1 cellular context compared by ENCODE assay signal in the genomic region with DNA sequence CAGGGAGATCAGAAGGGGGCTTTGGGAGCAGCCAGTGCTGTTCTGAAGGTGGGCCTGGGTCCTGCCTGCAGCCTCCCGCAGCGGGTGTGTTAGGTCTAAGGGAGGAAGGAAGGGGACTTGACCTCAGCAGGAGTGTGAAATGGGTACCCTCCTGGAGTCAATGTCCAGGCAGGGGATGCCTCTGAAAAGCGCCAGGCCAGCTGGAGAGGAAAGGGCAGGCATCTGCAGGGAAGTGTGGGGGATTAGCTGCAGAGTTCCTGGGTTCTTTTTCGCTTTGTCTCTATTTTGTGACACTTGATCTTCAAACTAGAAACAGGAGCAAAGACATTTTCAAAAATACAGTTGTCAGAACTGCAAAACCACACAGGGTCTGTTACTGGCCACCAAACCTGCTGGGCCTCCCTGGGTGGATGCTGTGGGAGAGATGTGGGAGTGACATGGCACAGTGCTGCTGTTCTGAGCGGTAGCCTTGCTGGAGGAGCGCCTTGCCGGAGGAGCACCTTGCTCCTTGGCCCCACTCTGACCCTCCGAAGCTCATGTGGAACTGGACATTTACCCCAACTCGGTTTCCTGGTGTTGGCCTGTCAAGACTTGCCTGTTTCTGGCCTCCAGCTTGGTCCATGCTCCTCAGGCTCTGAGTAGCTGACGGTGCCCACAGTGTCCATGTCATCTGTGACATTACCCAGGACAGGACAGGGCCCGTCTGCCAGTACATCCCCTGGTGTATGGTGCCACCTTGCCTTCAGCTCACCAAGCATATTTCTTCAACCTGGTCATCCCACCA.
TF ChIP-seq lines count a peak whose summit lies in the region.

No MANE protein-coding gene starts in this region.

TF ChIP-seq in GM23338, 12 proteins besides CTCF, POLR2A, EP300 and RAD21 (continued from another document):
- TF ChIP-seq, protein P1, sequence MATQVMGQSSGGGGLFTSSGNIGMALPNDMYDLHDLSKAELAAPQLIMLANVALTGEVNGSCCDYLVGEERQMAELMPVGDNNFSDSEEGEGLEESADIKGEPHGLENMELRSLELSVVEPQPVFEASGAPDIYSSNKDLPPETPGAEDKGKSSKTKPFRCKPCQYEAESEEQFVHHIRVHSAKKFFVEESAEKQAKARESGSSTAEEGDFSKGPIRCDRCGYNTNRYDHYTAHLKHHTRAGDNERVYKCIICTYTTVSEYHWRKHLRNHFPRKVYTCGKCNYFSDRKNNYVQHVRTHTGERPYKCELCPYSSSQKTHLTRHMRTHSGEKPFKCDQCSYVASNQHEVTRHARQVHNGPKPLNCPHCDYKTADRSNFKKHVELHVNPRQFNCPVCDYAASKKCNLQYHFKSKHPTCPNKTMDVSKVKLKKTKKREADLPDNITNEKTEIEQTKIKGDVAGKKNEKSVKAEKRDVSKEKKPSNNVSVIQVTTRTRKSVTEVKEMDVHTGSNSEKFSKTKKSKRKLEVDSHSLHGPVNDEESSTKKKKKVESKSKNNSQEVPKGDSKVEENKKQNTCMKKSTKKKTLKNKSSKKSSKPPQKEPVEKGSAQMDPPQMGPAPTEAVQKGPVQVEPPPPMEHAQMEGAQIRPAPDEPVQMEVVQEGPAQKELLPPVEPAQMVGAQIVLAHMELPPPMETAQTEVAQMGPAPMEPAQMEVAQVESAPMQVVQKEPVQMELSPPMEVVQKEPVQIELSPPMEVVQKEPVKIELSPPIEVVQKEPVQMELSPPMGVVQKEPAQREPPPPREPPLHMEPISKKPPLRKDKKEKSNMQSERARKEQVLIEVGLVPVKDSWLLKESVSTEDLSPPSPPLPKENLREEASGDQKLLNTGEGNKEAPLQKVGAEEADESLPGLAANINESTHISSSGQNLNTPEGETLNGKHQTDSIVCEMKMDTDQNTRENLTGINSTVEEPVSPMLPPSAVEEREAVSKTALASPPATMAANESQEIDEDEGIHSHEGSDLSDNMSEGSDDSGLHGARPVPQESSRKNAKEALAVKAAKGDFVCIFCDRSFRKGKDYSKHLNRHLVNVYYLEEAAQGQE (IDR thresholded peaks at IDR 0.05; ENCODE audit: unreplicated experiment) = no peak
- TF ChIP-seq ZNF331 (CRISPR knock-in tag; IDR thresholded peaks at IDR 0.05; ENCODE audit: low read depth) (no peak), EZH2 (IDR thresholded peaks at IDR 0.05; ENCODE audit: low read depth, unreplicated experiment) (no peak)
TF ChIP-seq in GM23338: peak in this region for 0.
